ENCODE assay signal across 13 cellular contexts in genomic region chr5:175418252-175418651, GRCh38. TPM values are rescaled to one million over a fixed set of nuclear protein-coding genes. Genes with fewer than 3 reads are reported as not detected.
"Had no signal": no experiment of that assay in that cellular context is flagged by ENCODE, and none has a peak within 500 bp of the region (broad histone marks: within the 10 kb centered on the region; RNA-seq: fewer than 3 reads in every experiment).

No MANE protein-coding gene starts in this region.

- H3K4me3 Mint-ChIP-seq: dendritic cell treated with granulocyte-macrophage colony-stimulating factor and Interleukin-4, amounts not matched to agents 40 ng/mL and 50 ng/mL, for 4 days; natural killer cell treated with Interleukin-12 subunit alpha and Interleukin-12 subunit beta and Interleukin-15 and Interleukin-18, amount 100 ng/mL, for 72 hours; stimulated activated memory B cell treated with anti-CD40 and anti-IgM and Interleukin-4, amounts not matched to agents 10 μg/mL and 1 μg/mL and 100 μg/mL, for 72 hours had no signal

- H3K27ac Mint-ChIP-seq: dendritic cell treated with granulocyte-macrophage colony-stimulating factor and Interleukin-4, amounts not matched to agents 40 ng/mL and 50 ng/mL, for 4 days; natural killer cell treated with Interleukin-12 subunit alpha and Interleukin-12 subunit beta and Interleukin-15 and Interleukin-18, amount 100 ng/mL, for 72 hours; stimulated activated memory B cell treated with anti-CD40 and anti-IgM and Interleukin-4, amounts not matched to agents 10 μg/mL and 1 μg/mL and 100 μg/mL, for 72 hours had no signal

- DNase-seq: activated CD4-positive, CD25-positive, alpha-beta regulatory T cell treated with anti-CD3 and anti-CD28 coated beads, Interleukin-2, amount 50 U/mL, for 72 hours; activated naive CD4-positive, alpha-beta T cell; anterior cingulate cortex; effector memory CD4-positive, alpha-beta T cell; hippocampal formation; kidney; stimulated activated CD4-positive, alpha-beta T cell treated with anti-CD3 and anti-CD28 coated beads, Interleukin-2, amount 100 ng/mL, for 48 hours; T1000 had no signal

- H3K4me1 Mint-ChIP-seq: stimulated activated memory B cell treated with anti-CD40 and anti-IgM and Interleukin-4, amounts not matched to agents 10 μg/mL and 1 μg/mL and 100 μg/mL, for 72 hours had no signal

- H3K36me3 Mint-ChIP-seq: stimulated activated memory B cell treated with anti-CD40 and anti-IgM and Interleukin-4, amounts not matched to agents 10 μg/mL and 1 μg/mL and 100 μg/mL, for 72 hours had no signal

- ATAC-seq: natural killer cell treated with Interleukin-12 subunit alpha and Interleukin-12 subunit beta and Interleukin-15 and Interleukin-18, amount 100 ng/mL, for 72 hours; stimulated activated memory B cell treated with anti-CD40 and anti-IgM and Interleukin-4, amounts not matched to agents 10 μg/mL and 1 μg/mL and 100 μg/mL, for 72 hours had no signal

RNA-seq across cellular contexts. Expression of gene DRD1, which starts 25.7 kb away (rescaled TPM):
- total RNA-seq: activated CD8-positive, alpha-beta memory T cell treated with anti-CD3 and anti-CD28 coated beads for 36 hours; natural killer cell treated with Interleukin-12 subunit alpha and Interleukin-12 subunit beta and Interleukin-15 and Interleukin-18, amount 100 ng/mL, for 72 hours; renal cortical epithelial cell had no signal
